In the genomic region with DNA sequence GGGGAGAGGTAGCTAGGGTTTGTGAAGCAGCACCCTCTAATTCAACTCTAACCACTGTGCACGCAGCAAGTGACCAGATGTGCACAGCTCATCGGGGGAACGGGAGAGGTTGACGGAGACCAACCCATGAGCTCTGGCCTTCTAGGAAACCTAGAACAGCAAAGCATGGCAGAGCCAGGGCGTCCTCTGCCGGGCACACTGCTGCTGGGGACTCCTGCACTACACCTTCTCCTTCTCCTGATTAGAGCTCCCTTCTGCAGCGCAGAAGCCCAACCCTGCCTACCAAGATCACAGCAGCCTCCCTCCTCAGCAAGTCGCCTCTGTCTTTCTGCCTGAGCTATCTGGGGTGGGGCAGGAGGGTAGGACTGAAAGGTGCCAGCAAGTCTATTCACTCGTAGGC, we compare ENCODE assay signal across 20 cellular contexts.
A peak's percentile ranks its signal among the peaks of the same experiment; 100 is the strongest.
DNase-seq lines count a peak whose midpoint lies in the region; ATAC-seq, FAIRE-seq and TF ChIP-seq lines count a peak whose summit lies in the region.
"Had no signal": no experiment of that assay in that cellular context is flagged by ENCODE, and none has a peak within 500 bp of the region (broad histone marks: within the 10 kb centered on the region; RNA-seq: fewer than 3 reads in every experiment).

No MANE protein-coding gene starts in this region.

- intact Hi-C loops in Right ventricle myocardium inferior (cut with DNase I), result no loop called here
- intact Hi-C loops in heart left ventricle (cut with DNase I), result no loop called here
- intact Hi-C loops in CD14-positive monocyte (cut with micrococcal nuclease), result no loop called here
- intact Hi-C loops in naive thymus-derived CD4-positive, alpha-beta T cell (cut with micrococcal nuclease), result no loop called here

- H3K9me3 ChIP-seq in heart left ventricle (peaks cover 0 to 19% (median 5%) of the 10 kb centered on the region in 12 donors), H1 (ENCODE audit: insufficient read depth in 2 of 2, low read depth in 1 of 2, low read length in 1 of 2) (peaks cover 0 to 14% of the 10 kb centered on the region in 2 experiments; a peak in 3 of 4 replicates)
- H3K9me3 ChIP-seq in naive thymus-derived CD4-positive, alpha-beta T cell (ENCODE audit: control insufficient read depth in 2 of 3, low read length in 3 of 3), result no peaks in the 10 kb centered on the region
- H3K9me3 ChIP-seq: HAP-1 had no signal

- no peak for TF ChIP-seq CTCF in heart left ventricle (IDR thresholded peaks at IDR 0.05)
- TF ChIP-seq CTCF in NB4 (IDR thresholded peaks at IDR 0.05; ENCODE audit: low read depth, low read length), result peak; percentile 11
- TF ChIP-seq CTCF in H1 (IDR thresholded peaks at IDR 0.05; ENCODE audit: control extremely low read depth in 1 of 3, insufficient read depth in 1 of 3, low read depth in 1 of 3, low read length in 3 of 3), result no peak
- TF ChIP-seq CTCF in CD14-positive monocyte (IDR thresholded peaks at IDR 0.05), result no peak

- H3K4me2 ChIP-seq in H1 (ENCODE audit: insufficient read depth in 1 of 2, low read depth in 2 of 2, low read length in 2 of 2), result no peak overlapping the region

- TF ChIP-seq EP300 in H1 (IDR thresholded peaks at IDR 0.05; ENCODE audit: borderline replicate concordance in 1 of 2, low read depth in 2 of 2, low read length in 2 of 2), result no peak

- no peak overlapping the region for H3K4me3 Mint-ChIP-seq in CD14-positive monocyte
- no peak overlapping the region for H3K4me3 Mint-ChIP-seq in naive thymus-derived CD4-positive, alpha-beta T cell
- H3K4me3 Mint-ChIP-seq: CD4-positive, alpha-beta memory T cell had no signal

- POLR2A ChIA-PET in H1 (lab: Charles Lee; ENCODE audit: partially characterized antibody), result no interaction called here
- POLR2A ChIA-PET in naive thymus-derived CD4-positive, alpha-beta T cell (lab: Charles Lee), result no interaction called here

- no peak overlapping the region for H3K27ac ChIP-seq in heart left ventricle
- H3K27ac ChIP-seq in H1 (ENCODE audit: low read depth, low read length), result no peak overlapping the region
- H3K27ac ChIP-seq in naive thymus-derived CD4-positive, alpha-beta T cell (ENCODE audit: low read depth, low read length), result no peak overlapping the region

- H3K79me2 ChIP-seq in H1 (ENCODE audit: control insufficient read depth in 1 of 2, insufficient read depth in 2 of 2, low read length in 2 of 2), result no peaks in the 10 kb centered on the region

- H3K4me3 ChIP-seq in heart left ventricle (no peak overlapping the region), NB4 (ENCODE audit: low read depth, low read length) (no peak overlapping the region), H1 (ENCODE audit: extremely low read depth in 1 of 4, insufficient read depth in 2 of 4, low read depth in 3 of 4, low read length in 4 of 4) (no peak overlapping the region)
- H3K4me3 ChIP-seq in naive thymus-derived CD4-positive, alpha-beta T cell (ENCODE audit: low read length), result no peak overlapping the region
- H3K4me3 ChIP-seq: HAP-1, K562 had no signal

- H4K5ac ChIP-seq in H1 (ENCODE audit: insufficient read length, low read depth, low read length), result no peak overlapping the region

- H3K14ac ChIP-seq in H1 (ENCODE audit: insufficient read length), result no peak overlapping the region

- no peaks in the 10 kb centered on the region for H3K36me3 Mint-ChIP-seq in CD14-positive monocyte
- H3K36me3 Mint-ChIP-seq in naive thymus-derived CD4-positive, alpha-beta T cell, result no peaks in the 10 kb centered on the region
- H3K36me3 Mint-ChIP-seq: CD4-positive, alpha-beta memory T cell had no signal

- H3K9ac ChIP-seq in H1 (replicated peaks in 1 of 4; ENCODE audit: extremely low read depth in 1 of 4, low read depth in 3 of 4, low read length in 3 of 4), result no peak overlapping the region

- no peak overlapping the region for H4K8ac ChIP-seq in H1 (ENCODE audit: extremely low read depth, insufficient read depth, low read length)

- no peak overlapping the region for H2BK20ac ChIP-seq in H1 (ENCODE audit: low read length)

- H3K18ac ChIP-seq in H1 (ENCODE audit: extremely low read depth, low read length), result no peak overlapping the region

- H2BK12ac ChIP-seq in H1 (ENCODE audit: low read depth, low read length), result no peak overlapping the region

- H2BK5ac ChIP-seq in H1 (ENCODE audit: low read depth, low read length), result no peak overlapping the region

- H3K23me2 ChIP-seq in H1 (ENCODE audit: low read depth, low read length), result peaks cover 10% of the 10 kb centered on the region; the same call in 1 of the 2 replicates

- no peak overlapping the region for H2AFZ ChIP-seq in H1 (ENCODE audit: low read length)

- H3K79me1 ChIP-seq in H1 (ENCODE audit: low read depth, low read length), result no peaks in the 10 kb centered on the region

- peaks cover 0 to 4% (median 3%) of the 10 kb centered on the region in 3 donors for H3K27me3 Mint-ChIP-seq in CD14-positive monocyte (ENCODE audit: low read depth in 3 of 3)
- no peaks in the 10 kb centered on the region for H3K27me3 Mint-ChIP-seq in naive thymus-derived CD4-positive, alpha-beta T cell

- H2BK15ac ChIP-seq in H1 (ENCODE audit: low read length), result no peak overlapping the region

- H3K27ac Mint-ChIP-seq in CD14-positive monocyte, result no peak overlapping the region
- no peak overlapping the region for H3K27ac Mint-ChIP-seq in naive thymus-derived CD4-positive, alpha-beta T cell
- H3K27ac Mint-ChIP-seq: CD4-positive, alpha-beta memory T cell had no signal

- ATAC-seq in Right ventricle myocardium inferior (no peak), heart left ventricle (no peak)
- no peak for ATAC-seq in naive thymus-derived CD4-positive, alpha-beta T cell
- ATAC-seq: K562 had no signal

- H3K4ac ChIP-seq in H1 (replicated peaks; ENCODE audit: insufficient read length, low read depth, low read length), result no peak overlapping the region

- FAIRE-seq in H1 (lab: Jason Lieb, UNC), result no peak
- FAIRE-seq: A204.1, K562 had no signal

- no peak for TF ChIP-seq POLR2A in heart left ventricle (IDR thresholded peaks at IDR 0.05)
- TF ChIP-seq POLR2A in NB4 (IDR thresholded peaks at IDR 0.05; ENCODE audit: extremely low read depth, insufficient read length), result no peak
- no peak for TF ChIP-seq POLR2A in H1 (IDR thresholded peaks at IDR 0.05; ENCODE audit: control extremely low read depth in 1 of 2, low read depth in 2 of 2, low read length in 2 of 2)

- H3K36me3 ChIP-seq in heart left ventricle (no peaks in the 10 kb centered on the region), H1 (ENCODE audit: control insufficient read depth in 2 of 4, insufficient read depth in 4 of 4, low read length in 3 of 4) (no peaks in the 10 kb centered on the region)
- H3K36me3 ChIP-seq in naive thymus-derived CD4-positive, alpha-beta T cell (ENCODE audit: control insufficient read depth in 2 of 3, insufficient read depth in 3 of 3, low read length in 3 of 3), result no peaks in the 10 kb centered on the region
- H3K36me3 ChIP-seq: HAP-1 had no signal

- DNase-seq in Right ventricle myocardium inferior (ENCODE audit: missing footprints) (peak; percentile 21), heart left ventricle (no peak), NB4 (ENCODE audit: low read depth) (no peak), H1 (ENCODE audit: low read depth in 1 of 2, low spot score in 2 of 2) (no peak), putamen (ENCODE audit: low spot score) (peak; percentile 34), CD14-positive monocyte (ENCODE audit: low spot score) (no peak), amygdala (lab: John Stamatoyannopoulos, UW) (no peak)
- no peak for DNase-seq in naive thymus-derived CD4-positive, alpha-beta T cell
- DNase-seq: CD4-positive, alpha-beta memory T cell; DMS153; GF-D8; MV-4-11; NCI-H1417 treated with DMSO at 0.1 percent for 48 hours; NCI-H187 treated with DMSO at 0.1 percent for 48 hours; NCI-H226; NK-92 treated with Interleukin-12 subunit alpha and Interleukin-12 subunit beta, amount 100 ng/mL, for 24 hours; SHP77 treated with DMSO at 0.1 percent for 48 hours had no signal

- H3K9me3 Mint-ChIP-seq in CD14-positive monocyte, result peaks cover 0 to 17% (median 3%) of the 10 kb centered on the region in 7 donors
- peaks cover 0 to 9% (median 2%) of the 10 kb centered on the region in 11 donors for H3K9me3 Mint-ChIP-seq in naive thymus-derived CD4-positive, alpha-beta T cell

- no peak overlapping the region for H4K91ac ChIP-seq in H1 (replicated peaks; ENCODE audit: insufficient read length, low read length)

- H4K20me1 ChIP-seq in H1 (replicated peaks in 1 of 2; ENCODE audit: control insufficient read depth in 1 of 2, insufficient read depth in 2 of 2, low read length in 2 of 2), result peaks cover 0 to 6% of the 10 kb centered on the region in 2 experiments

- 86 to 92% (median 89%) methylated on average over 6 to 9 of the region's 9 CpGs for WGBS in heart left ventricle, 4 donors
- WGBS in H1 (ENCODE audit: extremely low coverage in 1 of 2, insufficient coverage in 1 of 2, insufficient read length in 1 of 2, insufficient replicate concordance in 2 of 2, low coverage in 1 of 2, low lambda C conversion rate in 2 of 2, missing lambda C conversion rate in 1 of 2), 2 experiments, result 84% methylated on average over 9 of the region's 9 CpGs; no CpG with 5 or more reads in 1 of the 2 experiments

- CTCF ChIA-PET in H1 (lab: Charles Lee; ENCODE audit: partially characterized antibody), result interaction anchor here (0.6 to 0.7 kb wide), 2 partner anchors 69 to 712 kb away, joined by 3 read pairs; no protein-coding TSS in a partner anchor
- CTCF ChIA-PET in naive thymus-derived CD4-positive, alpha-beta T cell (lab: Charles Lee), result no interaction called here

- H3K23ac ChIP-seq in H1 (ENCODE audit: insufficient read length), result no peak overlapping the region

- no peak overlapping the region for H2AK5ac ChIP-seq in H1 (ENCODE audit: low read depth, low read length)

- H3K4me1 ChIP-seq in heart left ventricle (peaks cover 0 to 2% (median 0%) of the 10 kb centered on the region in 12 donors), H1 (replicated peaks in 1 of 4; ENCODE audit: control insufficient read depth in 3 of 4, insufficient read depth in 4 of 4, low read length in 3 of 4) (no peaks in the 10 kb centered on the region)
- H3K4me1 ChIP-seq in naive thymus-derived CD4-positive, alpha-beta T cell (ENCODE audit: control insufficient read depth in 2 of 2, insufficient read depth in 2 of 2, low read length in 2 of 2), result no peaks in the 10 kb centered on the region
- H3K4me1 ChIP-seq: HAP-1 had no signal

- H3K4me1 Mint-ChIP-seq in CD14-positive monocyte, result no peaks in the 10 kb centered on the region
- no peaks in the 10 kb centered on the region for H3K4me1 Mint-ChIP-seq in naive thymus-derived CD4-positive, alpha-beta T cell
- H3K4me1 Mint-ChIP-seq: CD4-positive, alpha-beta memory T cell had no signal

- H2BK120ac ChIP-seq in H1 (replicated peaks; ENCODE audit: low read depth, low read length), result no peak overlapping the region

- H3K27me3 ChIP-seq in heart left ventricle (no peaks in the 10 kb centered on the region), H1 (replicated peaks in 1 of 4; ENCODE audit: control insufficient read depth in 3 of 4, extremely low read depth in 1 of 4, insufficient read depth in 3 of 4, low read length in 3 of 4) (no peaks in the 10 kb centered on the region)
- H3K27me3 ChIP-seq in naive thymus-derived CD4-positive, alpha-beta T cell (ENCODE audit: control insufficient read depth in 2 of 2, insufficient read depth in 2 of 2, low read length in 2 of 2), result no peaks in the 10 kb centered on the region

- H3K56ac ChIP-seq in H1 (replicated peaks; ENCODE audit: insufficient read length, low read depth, low read length), result no peak overlapping the region

- peak; percentile 32 to 39; a peak in 3 of 4 replicates for TF ChIP-seq RAD21 in H1 (IDR thresholded peaks at IDR 0.05 in 1 of 2, conservative IDR thresholded peaks at IDR 0.05 in 1 of 2; ENCODE audit: low read depth in 2 of 2, low read length in 2 of 2)

Comparison
In these comparisons a context has a peak if more than half of its experiments do, and no peak if none do; other contexts are left out.
1. DNase-seq: peak in Right ventricle myocardium inferior (single experiment) and putamen (single experiment); none in heart left ventricle (0 of 5), NB4 (single experiment), H1 (0 of 2), CD14-positive monocyte (single experiment), naive thymus-derived CD4-positive, alpha-beta T cell (0 of 9) and amygdala (0 of 56).